Comparison of ENCODE assay signal across 34 cellular contexts in genomic region chr20:16481977-16482376, GRCh38.
"Had no signal": no experiment of that assay in that cellular context is flagged by ENCODE, and none has a peak within 500 bp of the region (broad histone marks: within the 10 kb centered on the region; RNA-seq: fewer than 3 reads in every experiment).

No MANE protein-coding gene starts in this region.

- H3K27me3 ChIP-seq: MG63 had no signal

- H3K36me3 ChIP-seq: MG63 had no signal

- H3K9me3 ChIP-seq: MG63 had no signal

- H3K4me3 ChIP-seq: MG63 had no signal

- DNase-seq: Karpas-422, Kasumi-1, MG63, MM.1S, MV-4-11, NCI-H1048, NCI-H1092, NCI-H1092 treated with DMSO at 0.1 percent for 48 hours, NCI-H1105, NCI-H1105 treated with DMSO at 0.1 percent for 48 hours, NCI-H1417, NCI-H1417 treated with DMSO at 0.1 percent for 48 hours, NCI-H1436, NCI-H1436 treated with DMSO at 0.1 percent for 48 hours, NCI-H146, NCI-H1694, NCI-H1694 treated with DMSO at 0.1 percent for 48 hours, NCI-H187, NCI-H187 treated with DMSO at 0.1 percent for 48 hours, NCI-H1930, NCI-H2029, NCI-H2029 treated with DMSO at 0.1 percent for 48 hours, NCI-H2081, NCI-H2081 treated with DMSO at 0.1 percent for 48 hours, NCI-H2107, NCI-H2171, NCI-H2171 treated with DMSO at 0.1 percent for 48 hours, NCI-H2227 treated with DMSO at 0.1 percent for 48 hours, NCI-H226, NCI-H345, NCI-H446, NCI-H446 treated with DMSO at 0.1 percent for 48 hours, NCI-H510A, NCI-H510A treated with DMSO at 0.1 percent for 48 hours had no signal
